17 cellular contexts compared by ENCODE assay signal in genomic region chr3:150863921-150864320, GRCh38. TPM values are rescaled to one million over a fixed set of nuclear protein-coding genes. Genes with fewer than 3 reads are reported as not detected.
"Had no signal": no experiment of that assay in that cellular context is flagged by ENCODE, and none has a peak within 500 bp of the region (broad histone marks: within the 10 kb centered on the region; RNA-seq: fewer than 3 reads in every experiment).

No MANE protein-coding gene starts in this region.

RNA-seq across cellular contexts. Expression of gene MINDY4B, which starts 41.3 kb away (rescaled TPM):
- total RNA-seq: activated CD4-positive, alpha-beta memory T cell treated with anti-CD3 and anti-CD28 coated beads for 36 hours; activated CD4-positive, alpha-beta T cell treated with anti-CD3 and anti-CD28 coated beads, Interleukin-2, amount 10 ng/mL, durations not matched to agents 24 days and 14 days; activated CD8-positive, alpha-beta memory T cell treated with anti-CD3 and anti-CD28 coated beads for 36 hours; activated CD8-positive, alpha-beta T cell treated with anti-CD3 and anti-CD28 coated beads for 36 hours; activated naive CD8-positive, alpha-beta T cell treated with anti-CD3 and anti-CD28 coated beads, Interleukin-2, amount 10 ng/mL, durations not matched to agents 7 days and 5 days; activated T-cell treated with anti-CD3 and anti-CD28 coated beads, Interleukin-2, amount 50 U/mL, for 4 hours; activated T-cell treated with anti-CD3 and anti-CD28 coated beads, Interleukin-2, amount 50 U/mL, for 72 hours; activated T-helper 1 cell treated with anti-CD3 and anti-CD28 coated beads, Interleukin-12 subunit alpha, Interleukin-12 subunit beta, Interleukin-2, Interleukin-4 antibody, amounts not matched to agents 30 ng/mL and 10 ng/mL and 1 ng/mL, durations not matched to agents 14 hours and 24 hours and 36 hours; activated T-helper 2 cell treated with anti-CD3 and anti-CD28 coated beads, Interferon-gamma antibody, Interleukin-2, Interleukin-4, amounts not matched to agents 10 μg/mL and 5 μg/mL and 100 μg/mL, durations not matched to agents 14 hours and 24 hours and 36 hours; aorta; astrocyte; body of pancreas; breast epithelium; cardiac muscle cell; chondrocyte; T-helper 2 cell treated with Interferon-gamma antibody and Interleukin-4, amounts not matched to agents 100 ng/mL and 5 ng/mL, for 36 hours; WTC11 had no signal
